Comparison of ENCODE assay signal across 8 cellular contexts in the genomic region with DNA sequence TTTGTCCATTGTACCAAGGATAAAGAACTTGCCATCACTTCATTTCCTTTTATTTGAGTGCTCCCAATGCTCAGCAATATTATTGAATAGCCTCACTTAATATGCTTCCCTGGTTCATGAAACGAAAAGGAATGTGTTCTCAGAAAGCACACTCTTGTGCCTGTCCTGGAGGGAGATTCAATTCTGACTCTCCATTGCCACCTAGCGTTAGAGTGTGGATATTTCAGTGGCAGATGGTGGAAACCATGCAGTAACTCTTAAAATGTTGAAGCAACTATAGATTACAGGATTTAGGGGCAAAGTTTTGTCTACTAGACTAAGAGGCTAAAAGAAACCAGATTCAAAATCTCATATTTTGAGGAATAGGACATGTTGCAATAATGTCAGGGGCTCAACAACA. TPM values are rescaled to one million over a fixed set of nuclear protein-coding genes. Genes with fewer than 3 reads are reported as not detected.
DNase-seq lines count a peak whose midpoint lies in the region; ATAC-seq and TF ChIP-seq lines count a peak whose summit lies in the region.

No MANE protein-coding gene starts in this region.

- no peaks in the 10 kb centered on the region for H3K27me3 ChIP-seq in neutrophil

- H3K9me3 Mint-ChIP-seq in activated B cell treated with CpG ODN at 0.5 μM for 24 hours: no peaks in the 10 kb centered on the region

- intact Hi-C loops in activated B cell treated with CpG ODN at 0.5 μM for 24 hours (cut with micrococcal nuclease): loop anchor here (1.0 kb wide), 2 partner anchors 33 to 126 kb away; no protein-coding TSS in a partner anchor

- H3K27ac Mint-ChIP-seq in activated B cell treated with CpG ODN at 0.5 μM for 24 hours: no peak overlapping the region

- peaks cover 25% of the 10 kb centered on the region for H3K36me3 Mint-ChIP-seq in activated B cell treated with CpG ODN at 0.5 μM for 24 hours (ENCODE audit: low read depth)

- TF ChIP-seq CTCF in activated B cell treated with CpG ODN at 0.5 μM for 24 hours (IDR thresholded peaks at IDR 0.05) (no peak), fibroblast of pulmonary artery (IDR thresholded peaks at IDR 0.05; ENCODE audit: low read length, missing control alignments) (peak; percentile 70), neutrophil (IDR thresholded peaks at IDR 0.05) (peak; percentile 75)

- H3K4me1 ChIP-seq in neutrophil (ENCODE audit: control insufficient read depth in 1 of 2, insufficient read depth in 1 of 2, low read depth in 1 of 2, low read length in 1 of 2): peaks cover 49 to 50% of the 10 kb centered on the region in 2 experiments

- H3K27ac ChIP-seq in neutrophil: peak overlapping the region; percentile 8

- no peaks in the 10 kb centered on the region for H3K9me3 ChIP-seq in neutrophil

- H3K4me3 ChIP-seq in fibroblast of pulmonary artery (replicated peaks; ENCODE audit: low read depth, low read length) (no peak overlapping the region), neutrophil (ENCODE audit: low read depth in 1 of 2, low read length in 1 of 2) (no peak overlapping the region)

- no peak overlapping the region for H3K4me3 Mint-ChIP-seq in activated B cell treated with CpG ODN at 0.5 μM for 24 hours

- peaks cover 20% of the 10 kb centered on the region for H3K36me3 ChIP-seq in neutrophil

- ATAC-seq in GM18861 (IDR thresholded peaks at IDR 0.05; ENCODE audit: unreplicated experiment) (peak; percentile 54), activated B cell treated with CpG ODN at 0.5 μM for 24 hours (ENCODE audit: low read depth) (peak; percentile 67), GM18867 (IDR thresholded peaks at IDR 0.05; ENCODE audit: unreplicated experiment) (no peak), GM19328 (IDR thresholded peaks at IDR 0.05; ENCODE audit: unreplicated experiment) (no peak)

- POLR2A ChIA-PET in activated B cell treated with CpG ODN at 0.5 μM for 24 hours (lab: Charles Lee): no interaction called here

- DNase-seq in COLO829 (ENCODE audit: low spot score) (peak; percentile 81), NCI-H1092 treated with DMSO at 0.1 percent for 48 hours (lab: John Stamatoyannopoulos, UW) (peak; percentile 22), activated B cell treated with CpG ODN at 0.5 μM for 24 hours (no peak), fibroblast of pulmonary artery (ENCODE audit: low read depth) (peak; percentile 65)

- CTCF ChIA-PET in activated B cell treated with CpG ODN at 0.5 μM for 24 hours (lab: Charles Lee): no interaction called here

- H3K27me3 Mint-ChIP-seq in activated B cell treated with CpG ODN at 0.5 μM for 24 hours: no peaks in the 10 kb centered on the region

- peaks cover 52% of the 10 kb centered on the region for H3K4me1 Mint-ChIP-seq in activated B cell treated with CpG ODN at 0.5 μM for 24 hours

RNA-seq across cellular contexts. Expression of a gene that starts 36.0 kb away (rescaled TPM):
- 7.1 and 7.5 TPM in 2 replicates for total RNA-seq in activated B cell treated with CpG ODN at 0.5 μM for 24 hours

RNA-seq across cellular contexts. Expression of a gene that starts 47.7 kb away (rescaled TPM):
- 93.5 and 105 TPM in 2 replicates for total RNA-seq in activated B cell treated with CpG ODN at 0.5 μM for 24 hours

Comparison
In these comparisons a context has a peak if more than half of its experiments do, and no peak if none do; other contexts are left out.
1. ATAC-seq: peak in GM18861 (single experiment) and activated B cell treated with CpG ODN at 0.5 μM for 24 hours (single experiment); none in GM18867 (single experiment) and GM19328 (single experiment).